ENCODE assay signal across 15 cellular contexts in the genomic region with DNA sequence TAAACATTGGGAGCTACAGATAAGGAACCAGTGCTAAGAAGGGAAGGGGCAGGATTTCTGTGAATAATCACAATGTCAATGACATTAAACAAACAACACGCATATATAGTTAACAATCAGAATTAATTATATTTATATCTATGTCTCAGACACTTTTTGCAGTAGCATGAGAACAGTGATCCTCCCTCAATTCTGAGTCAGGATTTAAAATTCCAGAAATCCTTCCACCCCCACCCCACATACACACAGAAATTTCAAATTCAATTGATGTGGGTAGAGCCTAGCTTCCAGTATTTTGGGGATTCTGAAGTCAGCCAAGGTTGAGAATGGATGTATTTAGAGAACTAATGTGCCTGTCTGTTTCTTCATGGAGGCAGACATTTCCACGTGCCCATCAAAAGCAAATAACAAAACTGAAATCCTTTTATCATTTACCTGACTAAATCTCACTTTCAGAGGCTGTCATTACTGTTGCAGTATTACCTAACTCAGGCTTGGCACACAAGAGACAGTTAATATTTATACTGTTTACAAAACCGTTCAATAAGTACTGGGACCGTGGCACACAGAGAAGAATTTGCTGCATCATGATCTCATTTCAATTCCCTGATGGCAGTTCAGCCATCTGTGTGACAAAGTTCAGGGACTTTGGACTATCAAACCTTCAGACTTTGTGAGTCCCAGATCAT.
DNase-seq lines count a peak whose midpoint lies in the region; ATAC-seq, FAIRE-seq and TF ChIP-seq lines count a peak whose summit lies in the region.
"Had no signal": no experiment of that assay in that cellular context is flagged by ENCODE, and none has a peak within 500 bp of the region (broad histone marks: within the 10 kb centered on the region; RNA-seq: fewer than 3 reads in every experiment).

No MANE protein-coding gene starts in this region.

- no peaks in the 10 kb centered on the region for H4K20me1 ChIP-seq in SK-N-SH (ENCODE audit: insufficient read depth)

- DNase-seq in adipocyte (ENCODE audit: low read depth), result no peak
- DNase-seq in pancreas, result peak in 2 of 6 donors; percentile 25 to 31
- DNase-seq in stimulated activated naive B cell treated with anti-CD40 and anti-IgM and Interleukin-4, amounts not matched to agents 10 μg/mL and 1 μg/mL and 100 μg/mL, for 72 hours, result no peak
- DNase-seq in vagina (ENCODE audit: extremely low spot score in 2 of 2), result no peak
- no peak for DNase-seq in SK-N-SH
- no peak for DNase-seq in activated CD4-positive, alpha-beta T cell treated with anti-CD3 and anti-CD28 coated beads, Interleukin-2, amount 10 ng/mL, durations not matched to agents 7 days and 5 days
- DNase-seq: activated effector memory CD4-positive, alpha-beta T cell treated with Interleukin-2 at 50 U/mL for 16 hours; H9; NCI-H1105; stimulated activated CD4-positive, alpha-beta T cell treated with anti-CD3 and anti-CD28 coated beads, Interleukin-12 subunit alpha, Interleukin-12 subunit beta, amount 100 ng/mL, for 4 hours had no signal

- no peak for TF ChIP-seq POLR2A in vagina (IDR thresholded peaks at IDR 0.05)

- 3 to 7% methylated on average over 4 of the region's 4 CpGs for WGBS in pancreas, 2 donors
- WGBS in SK-N-SH (ENCODE audit: low lambda C conversion rate), result 47% methylated on average over 4 of the region's 4 CpGs

- peaks cover 22% of the 10 kb centered on the region for H3K4me1 ChIP-seq in adipocyte (ENCODE audit: control insufficient read depth, insufficient read depth, low read length)
- peaks cover 13 to 16% (median 15%) of the 10 kb centered on the region in 3 donors for H3K4me1 ChIP-seq in pancreas
- H3K4me1 ChIP-seq in vagina, result no peaks in the 10 kb centered on the region
- H3K4me1 ChIP-seq in SK-N-SH (ENCODE audit: control insufficient read depth in 1 of 2, insufficient read depth in 2 of 2, low read depth in 1 of 2, low read length in 1 of 2), result no peaks in the 10 kb centered on the region; a peak in 1 of 4 replicates

- ATAC-seq in GM18907 (IDR thresholded peaks at IDR 0.05; ENCODE audit: unreplicated experiment) (peak; percentile 74), HG02943 (IDR thresholded peaks at IDR 0.05; ENCODE audit: low read depth, unreplicated experiment) (peak; percentile 74), pancreas (peak; percentile 86 to 96 (median 92))
- ATAC-seq in stimulated activated naive B cell treated with anti-CD40 and anti-IgM and Interleukin-4, amounts not matched to agents 10 μg/mL and 1 μg/mL and 100 μg/mL, for 72 hours (replicated peaks), result no peak
- ATAC-seq: activated CD4-positive, CD25-positive, alpha-beta regulatory T cell treated with anti-CD3 and anti-CD28 coated beads, Interleukin-2, amount 50 U/mL, for 24 hours; esophagus mucosa had no signal

- peak overlapping the region; percentile 28 for H3K9ac ChIP-seq in adipocyte (ENCODE audit: low read length)
- no peak overlapping the region for H3K9ac ChIP-seq in SK-N-SH

- H3K9me3 Mint-ChIP-seq in stimulated activated naive B cell treated with anti-CD40 and anti-IgM and Interleukin-4, amounts not matched to agents 10 μg/mL and 1 μg/mL and 100 μg/mL, for 72 hours, result no peaks in the 10 kb centered on the region
- no peaks in the 10 kb centered on the region for H3K9me3 Mint-ChIP-seq in activated CD4-positive, alpha-beta T cell treated with anti-CD3 and anti-CD28 coated beads, Interleukin-2, amount 10 ng/mL, durations not matched to agents 7 days and 5 days
- H3K9me3 Mint-ChIP-seq: H9 had no signal

- no peaks in the 10 kb centered on the region for H3K36me3 Mint-ChIP-seq in stimulated activated naive B cell treated with anti-CD40 and anti-IgM and Interleukin-4, amounts not matched to agents 10 μg/mL and 1 μg/mL and 100 μg/mL, for 72 hours
- no peaks in the 10 kb centered on the region for H3K36me3 Mint-ChIP-seq in activated CD4-positive, alpha-beta T cell treated with anti-CD3 and anti-CD28 coated beads, Interleukin-2, amount 10 ng/mL, durations not matched to agents 7 days and 5 days (ENCODE audit: low read depth)

- TF ChIP-seq CTCF in pancreas (IDR thresholded peaks at IDR 0.05), result no peak
- TF ChIP-seq CTCF in vagina (IDR thresholded peaks at IDR 0.05), result no peak
- TF ChIP-seq CTCF in SK-N-SH (IDR thresholded peaks at IDR 0.05), result no peak

- H3F3A ChIP-seq in SK-N-SH (replicated peaks; ENCODE audit: insufficient read depth), result no peaks in the 10 kb centered on the region

- H3K79me2 ChIP-seq in SK-N-SH (ENCODE audit: insufficient read depth), result no peaks in the 10 kb centered on the region

- CTCF ChIA-PET in SK-N-SH (lab: Yijun Ruan, JAX), result interaction anchor here (1.1 to 1.6 kb wide), 4 partner anchors 9 to 120 kb away, joined by 3 to 5 read pairs (median 4); no protein-coding TSS in a partner anchor
- CTCF ChIA-PET in activated CD4-positive, alpha-beta T cell treated with anti-CD3 and anti-CD28 coated beads, Interleukin-2, amount 10 ng/mL, durations not matched to agents 7 days and 5 days (lab: Charles Lee), result interaction anchor here (0.9 kb wide), 1 partner anchor 48 kb away, joined by 3 read pairs; no protein-coding TSS in a partner anchor

- peaks cover 5 to 8% of the 10 kb centered on the region in 2 donors for H3K4me1 Mint-ChIP-seq in stimulated activated naive B cell treated with anti-CD40 and anti-IgM and Interleukin-4, amounts not matched to agents 10 μg/mL and 1 μg/mL and 100 μg/mL, for 72 hours
- no peaks in the 10 kb centered on the region for H3K4me1 Mint-ChIP-seq in activated CD4-positive, alpha-beta T cell treated with anti-CD3 and anti-CD28 coated beads, Interleukin-2, amount 10 ng/mL, durations not matched to agents 7 days and 5 days

- intact Hi-C loops in pancreas (cut with DNase I) (no loop called here), vagina (cut with DNase I) (no loop called here)

- POLR2A ChIA-PET in SK-N-SH (lab: Yijun Ruan, JAX), result no interaction called here
- POLR2A ChIA-PET in activated CD4-positive, alpha-beta T cell treated with anti-CD3 and anti-CD28 coated beads, Interleukin-2, amount 10 ng/mL, durations not matched to agents 7 days and 5 days (lab: Charles Lee), result no interaction called here

- H2AFZ ChIP-seq in SK-N-SH (ENCODE audit: low read depth), result no peak overlapping the region

- H3K27ac Mint-ChIP-seq in stimulated activated naive B cell treated with anti-CD40 and anti-IgM and Interleukin-4, amounts not matched to agents 10 μg/mL and 1 μg/mL and 100 μg/mL, for 72 hours, result no peak overlapping the region
- H3K27ac Mint-ChIP-seq in activated CD4-positive, alpha-beta T cell treated with anti-CD3 and anti-CD28 coated beads, Interleukin-2, amount 10 ng/mL, durations not matched to agents 7 days and 5 days, result no peak overlapping the region
- H3K27ac Mint-ChIP-seq: H9 had no signal

- no peaks in the 10 kb centered on the region for H3K9me2 ChIP-seq in SK-N-SH

- H3K36me3 ChIP-seq in adipocyte (ENCODE audit: control insufficient read depth, insufficient read depth, low read length, severe bottlenecking) (no peaks in the 10 kb centered on the region), pancreas (no peaks in the 10 kb centered on the region), vagina (no peaks in the 10 kb centered on the region), SK-N-SH (replicated peaks in 1 of 2; ENCODE audit: control insufficient read depth in 1 of 2, insufficient read depth in 2 of 2, low read length in 1 of 2) (no peaks in the 10 kb centered on the region)
- H3K36me3 ChIP-seq: SJCRH30 had no signal

- no peak overlapping the region for H3K4me2 ChIP-seq in SK-N-SH

- peak overlapping the region in 2 of 4 donors; percentile 48 to 52 for H3K27ac ChIP-seq in pancreas
- no peak overlapping the region for H3K27ac ChIP-seq in vagina
- no peak overlapping the region for H3K27ac ChIP-seq in SK-N-SH (ENCODE audit: low read depth in 2 of 2, low read length in 1 of 2)
- H3K27ac ChIP-seq: SJCRH30 had no signal

- no peaks in the 10 kb centered on the region for H3K9me3 ChIP-seq in adipocyte (ENCODE audit: control insufficient read depth, low read length)
- no peaks in the 10 kb centered on the region for H3K9me3 ChIP-seq in pancreas
- no peaks in the 10 kb centered on the region for H3K9me3 ChIP-seq in vagina
- no peaks in the 10 kb centered on the region for H3K9me3 ChIP-seq in SK-N-SH
- H3K9me3 ChIP-seq: SJCRH30 had no signal

- H3K4me3 Mint-ChIP-seq in stimulated activated naive B cell treated with anti-CD40 and anti-IgM and Interleukin-4, amounts not matched to agents 10 μg/mL and 1 μg/mL and 100 μg/mL, for 72 hours, result no peak overlapping the region
- H3K4me3 Mint-ChIP-seq in activated CD4-positive, alpha-beta T cell treated with anti-CD3 and anti-CD28 coated beads, Interleukin-2, amount 10 ng/mL, durations not matched to agents 7 days and 5 days, result no peak overlapping the region
- H3K4me3 Mint-ChIP-seq: H9 had no signal

- FAIRE-seq in pancreas (lab: Jason Lieb, UNC), result no peak

- no peaks in the 10 kb centered on the region for H3K27me3 ChIP-seq in adipocyte (replicated peaks; ENCODE audit: control insufficient read depth, insufficient read depth, low read length)
- no peaks in the 10 kb centered on the region for H3K27me3 ChIP-seq in pancreas
- H3K27me3 ChIP-seq in vagina, result no peaks in the 10 kb centered on the region
- peaks cover 8% of the 10 kb centered on the region; the same call in 1 of the 2 replicates for H3K27me3 ChIP-seq in SK-N-SH (ENCODE audit: insufficient read depth)
- H3K27me3 ChIP-seq: SJCRH30 had no signal

- TF ChIP-seq RAD21 in SK-N-SH (IDR thresholded peaks at IDR 0.05; ENCODE audit: low read length), result no peak

- peaks cover 12 to 13% of the 10 kb centered on the region in 2 donors for H3K27me3 Mint-ChIP-seq in stimulated activated naive B cell treated with anti-CD40 and anti-IgM and Interleukin-4, amounts not matched to agents 10 μg/mL and 1 μg/mL and 100 μg/mL, for 72 hours
- peaks cover 9% of the 10 kb centered on the region for H3K27me3 Mint-ChIP-seq in activated CD4-positive, alpha-beta T cell treated with anti-CD3 and anti-CD28 coated beads, Interleukin-2, amount 10 ng/mL, durations not matched to agents 7 days and 5 days

- TF ChIP-seq EP300 in SK-N-SH (IDR thresholded peaks at IDR 0.05; ENCODE audit: borderline replicate concordance in 1 of 2, low read depth in 1 of 2, low read length in 1 of 2), result no peak

- H3K4me3 ChIP-seq in adipocyte (ENCODE audit: low read length), result peak overlapping the region; percentile 48
- no peak overlapping the region for H3K4me3 ChIP-seq in pancreas
- no peak overlapping the region for H3K4me3 ChIP-seq in vagina
- H3K4me3 ChIP-seq in SK-N-SH (ENCODE audit: low read depth in 2 of 2, low read length in 1 of 2), result no peak overlapping the region
- H3K4me3 ChIP-seq: SJCRH30 had no signal

TF ChIP-seq in SK-N-SH, 30 proteins besides CTCF, POLR2A, EP300 and RAD21 (continues in another document):
- no peak for TF ChIP-seq NFIC (IDR thresholded peaks at IDR 0.05; ENCODE audit: borderline replicate concordance)
- TF ChIP-seq TEAD4 (IDR thresholded peaks at IDR 0.05; ENCODE audit: borderline replicate concordance, insufficient read depth), result no peak
- TF ChIP-seq RXRA (IDR thresholded peaks at IDR 0.05; ENCODE audit: borderline replicate concordance, low read depth), result no peak
- no peak for TF ChIP-seq TCF12 (IDR thresholded peaks at IDR 0.05)
- TF ChIP-seq POLR2AphosphoS5 (IDR thresholded peaks at IDR 0.05; ENCODE audit: low read depth, low read length), result no peak
- no peak for TF ChIP-seq RFX5 (IDR thresholded peaks at IDR 0.05; ENCODE audit: low read length)
- TF ChIP-seq NRF1 (IDR thresholded peaks at IDR 0.05; ENCODE audit: low read depth, low read length), result no peak
- TF ChIP-seq SIN3A (IDR thresholded peaks at IDR 0.05; ENCODE audit: borderline replicate concordance, low read depth, low read length), result no peak

Comparison
In these comparisons a context has a peak if more than half of its experiments do, and no peak if none do; other contexts are left out.
1. ATAC-seq: peak in GM18907 (single experiment), HG02943 (single experiment) and pancreas (4 of 4); none in stimulated activated naive B cell treated with anti-CD40 and anti-IgM and Interleukin-4, amounts not matched to agents 10 μg/mL and 1 μg/mL and 100 μg/mL, for 72 hours (0 of 2).